ENCODE assay signal across 25 cellular contexts in genomic region chr7:37570145-37570544, GRCh38.
"Had no signal": no experiment of that assay in that cellular context is flagged by ENCODE, and none has a peak within 500 bp of the region (broad histone marks: within the 10 kb centered on the region; RNA-seq: fewer than 3 reads in every experiment).

No MANE protein-coding gene starts in this region.

- H3K27ac ChIP-seq: ascending aorta, body of pancreas, Peyer's patch, SK-N-MC had no signal

- H3K4me1 ChIP-seq: ascending aorta, body of pancreas, Peyer's patch had no signal

- H3K36me3 ChIP-seq: ascending aorta, Peyer's patch had no signal

- H3K27me3 ChIP-seq: ascending aorta, body of pancreas, Peyer's patch had no signal

- ATAC-seq: activated CD8-positive, alpha-beta T cell treated with anti-CD3 and anti-CD28 coated beads, Interleukin-2, amount 10 ng/mL, durations not matched to agents 7 days and 5 days; activated naive CD8-positive, alpha-beta T cell treated with anti-CD3 and anti-CD28 coated beads, Interleukin-2, amount 50 U/mL, for 24 hours; body of pancreas; WTC11 had no signal

- H3K9me3 ChIP-seq: ascending aorta, body of pancreas, Peyer's patch had no signal

- DNase-seq: activated CD4-positive, alpha-beta T cell treated with anti-CD3 and anti-CD28 coated beads for 48 hours; activated CD4-positive, alpha-beta T cell treated with anti-CD3 and anti-CD28 coated beads, Interleukin-2, amount 50 U/mL, for 4 hours; activated CD4-positive, CD25-positive, alpha-beta regulatory T cell treated with anti-CD3 and anti-CD28 coated beads, Interleukin-2, amount 50 U/mL, for 72 hours; activated CD8-positive, alpha-beta memory T cell treated with anti-CD3 and anti-CD28 coated beads, Interleukin-2, amount 50 U/mL, for 48 hours; activated CD8-positive, alpha-beta T cell treated with anti-CD3 and anti-CD28 coated beads, Interleukin-2, amount 10 ng/mL, durations not matched to agents 7 days and 5 days; activated naive CD8-positive, alpha-beta T cell treated with anti-CD3 and anti-CD28 coated beads, Interleukin-2, amount 50 U/mL, for 24 hours; activated T-cell treated with anti-CD3 and anti-CD28 coated beads, Interleukin-2, amount 50 U/mL, for 1 hour; amniotic stem cell; body of pancreas; central memory CD4-positive, alpha-beta T cell; IMR-90; KG1; NCI-H1092 treated with DMSO at 0.1 percent for 48 hours; NCI-H1436; NCI-H1694 treated with DMSO at 0.1 percent for 48 hours; NCI-H2029 treated with DMSO at 0.1 percent for 48 hours; NCI-H446; NCI-H524; NK-92 treated with Interleukin-12 subunit alpha and Interleukin-12 subunit beta, amount 100 ng/mL, for 24 hours; OCI-M1; Peyer's patch; SIG-M5 had no signal

- H3K4me3 ChIP-seq: ascending aorta, body of pancreas, Peyer's patch, SK-N-MC had no signal
